ENCODE assay signal across 20 cellular contexts in genomic region chr2:58098254-58099096, GRCh38. TPM values are rescaled to one million over a fixed set of nuclear protein-coding genes. Genes with fewer than 3 reads are reported as not detected.
DNase-seq lines count a peak whose midpoint lies in the region; ATAC-seq, FAIRE-seq and TF ChIP-seq lines count a peak whose summit lies in the region.
"Had no signal": no experiment of that assay in that cellular context is flagged by ENCODE, and none has a peak within 500 bp of the region (broad histone marks: within the 10 kb centered on the region; RNA-seq: fewer than 3 reads in every experiment).

No MANE protein-coding gene starts in this region.

- H3K4me1 Mint-ChIP-seq in stimulated activated effector memory CD8-positive, alpha-beta T cell treated with anti-CD3 and anti-CD28 coated beads, Interleukin-12 subunit alpha, Interleukin-12 subunit beta, amount 100 ng/mL, for 72 hours = no peaks in the 10 kb centered on the region
- peaks cover 2 to 8% (median 3%) of the 10 kb centered on the region in 3 donors for H3K4me1 Mint-ChIP-seq in T-cell
- H3K4me1 Mint-ChIP-seq: activated CD4-positive, alpha-beta memory T cell treated with anti-CD3 and anti-CD28 coated beads, Interleukin-2, amount 10 ng/mL, durations not matched to agents 7 days and 5 days had no signal

- CTCF ChIA-PET in HepG2 (lab: Yijun Ruan, JAX; ENCODE audit: low intra/inter-chr PET ratio, low total read pairs) = no interaction called here
- CTCF ChIA-PET in T-cell (lab: Charles Lee) = no interaction called here

- H3K4me3 ChIP-seq in HepG2 (replicated peaks in 1 of 3; ENCODE audit: insufficient read depth in 1 of 3, low read depth in 2 of 3, low read length in 3 of 3) = no peak overlapping the region
- H3K4me3 ChIP-seq in right lobe of liver = no peak overlapping the region
- no peak overlapping the region for H3K4me3 ChIP-seq in RWPE2 (ENCODE audit: severe bottlenecking)
- no peak overlapping the region for H3K4me3 ChIP-seq in fibroblast of lung (replicated peaks in 1 of 4; ENCODE audit: control extremely low read depth in 1 of 4, insufficient read depth in 1 of 4, low read depth in 3 of 4, low read length in 4 of 4)

- TF ChIP-seq RAD21 in HepG2 (CRISPR knock-in tag; IDR thresholded peaks at IDR 0.05) = no peak

- no peak overlapping the region for H2AFZ ChIP-seq in HepG2 (ENCODE audit: low read length)
- no peak overlapping the region for H2AFZ ChIP-seq in fibroblast of lung (ENCODE audit: low read length)

- H3K27me3 ChIP-seq in HepG2 (ENCODE audit: control insufficient read depth in 1 of 2, insufficient read depth in 2 of 2, low read length in 2 of 2) (no peaks in the 10 kb centered on the region), right lobe of liver (no peaks in the 10 kb centered on the region), RWPE2 (ENCODE audit: insufficient read depth, poor library complexity, severe bottlenecking) (no peaks in the 10 kb centered on the region), fibroblast of lung (ENCODE audit: control insufficient read depth, insufficient read depth, low read length) (no peaks in the 10 kb centered on the region)

- H3K27ac ChIP-seq in HepG2 (ENCODE audit: extremely low read length, insufficient read depth, low read length) (no peak overlapping the region), right lobe of liver (no peak overlapping the region), RWPE2 (ENCODE audit: poor library complexity, severe bottlenecking) (peak overlapping the region; percentile 74), fibroblast of lung (ENCODE audit: insufficient read depth, low read length) (no peak overlapping the region)

- DNase-seq in HepG2 (ENCODE audit: low spot score) (no peak), right lobe of liver (no peak), RWPE2 (ENCODE audit: low spot score) (no peak), fibroblast of lung (ENCODE audit: low read depth in 2 of 2) (peak; percentile 51 to 65), NCI-H226 (no peak), T-cell (no peak)
- no peak for DNase-seq in stimulated activated effector memory CD8-positive, alpha-beta T cell treated with anti-CD3 and anti-CD28 coated beads, Interleukin-12 subunit alpha, Interleukin-12 subunit beta, amount 100 ng/mL, for 72 hours (ENCODE audit: low spot score in 2 of 2)
- DNase-seq: activated CD4-positive, alpha-beta memory T cell treated with anti-CD3 and anti-CD28 coated beads, Interleukin-2, amount 10 ng/mL, durations not matched to agents 7 days and 5 days; activated T-cell treated with anti-CD3 and anti-CD28 coated beads, Interleukin-2, amount 50 U/mL, for 48 hours; CD4-positive, alpha-beta T cell; central memory CD4-positive, alpha-beta T cell; DND-41; effector memory CD4-positive, alpha-beta T cell; left ventricle myocardium superior; NCI-H1092 treated with DMSO at 0.1 percent for 48 hours; occipital lobe; right cardiac atrium; RPMI8226; stimulated activated CD4-positive, alpha-beta T cell treated with anti-CD3 and anti-CD28 coated beads, Interleukin-1b, Interleukin-23, amount 100 ng/mL, for 48 hours had no signal

- POLR2A ChIA-PET in HepG2 (lab: Yijun Ruan, JAX) = no interaction called here
- POLR2A ChIA-PET in T-cell (lab: Charles Lee) = interaction anchor here in 1 of 2 donors (0.6 kb wide), 1 partner anchor 24 kb away, joined by 4 read pairs; no protein-coding TSS in a partner anchor

- no peaks in the 10 kb centered on the region for H3K9me3 Mint-ChIP-seq in stimulated activated effector memory CD8-positive, alpha-beta T cell treated with anti-CD3 and anti-CD28 coated beads, Interleukin-12 subunit alpha, Interleukin-12 subunit beta, amount 100 ng/mL, for 72 hours
- peaks cover 0 to 7% (median 2%) of the 10 kb centered on the region in 3 donors for H3K9me3 Mint-ChIP-seq in T-cell

- no peak for FAIRE-seq in HepG2 (lab: Jason Lieb, UNC)

- ATAC-seq in HepG2 (no peak), right lobe of liver (no peak), RWPE2 (ENCODE audit: low read depth) (peak; percentile 96), T-cell (replicated peaks in 1 of 4) (no peak), HG03108 (IDR thresholded peaks at IDR 0.05; ENCODE audit: unreplicated experiment) (no peak)
- ATAC-seq in stimulated activated effector memory CD8-positive, alpha-beta T cell treated with anti-CD3 and anti-CD28 coated beads, Interleukin-12 subunit alpha, Interleukin-12 subunit beta, amount 100 ng/mL, for 72 hours = no peak
- ATAC-seq: left ventricle myocardium superior, right cardiac atrium had no signal

- intact Hi-C loops in HepG2 (cut with micrococcal nuclease; ENCODE audit: unreplicated experiment) = no loop called here
- intact Hi-C loops in right lobe of liver (cut with DNase I) = no loop called here

- 96% methylated on average over 4 of the region's 4 CpGs for WGBS in HepG2 (ENCODE audit: low lambda C conversion rate)
- WGBS in right lobe of liver (ENCODE audit: insufficient coverage, low coverage, low lambda C conversion rate, missing lambda C conversion rate) = 87% methylated on average over 4 of the region's 4 CpGs

- no peak for TF ChIP-seq POLR2A in HepG2 (IDR thresholded peaks at IDR 0.05; ENCODE audit: insufficient read depth in 1 of 2, low read depth in 2 of 2, low read length in 2 of 2)
- TF ChIP-seq POLR2A in right lobe of liver (IDR thresholded peaks at IDR 0.05) = no peak

- H3K79me2 ChIP-seq in HepG2 (ENCODE audit: insufficient read depth, low read length) = no peaks in the 10 kb centered on the region
- H3K79me2 ChIP-seq in fibroblast of lung (ENCODE audit: control insufficient read depth, insufficient read depth, low read length) = no peaks in the 10 kb centered on the region

- no peak overlapping the region for H3K27ac Mint-ChIP-seq in stimulated activated effector memory CD8-positive, alpha-beta T cell treated with anti-CD3 and anti-CD28 coated beads, Interleukin-12 subunit alpha, Interleukin-12 subunit beta, amount 100 ng/mL, for 72 hours
- no peak overlapping the region for H3K27ac Mint-ChIP-seq in T-cell
- H3K27ac Mint-ChIP-seq: activated CD4-positive, alpha-beta memory T cell treated with anti-CD3 and anti-CD28 coated beads, Interleukin-2, amount 10 ng/mL, durations not matched to agents 7 days and 5 days; CD4-positive, alpha-beta T cell had no signal

- BruUV-seq in HepG2 (replicated peaks; lab: Mats Ljungman, UMichigan) = no TSS peak

- H3K4me2 ChIP-seq in HepG2 (ENCODE audit: low read depth, low read length) = no peak overlapping the region
- H3K4me2 ChIP-seq in fibroblast of lung (ENCODE audit: extremely low read depth, insufficient read depth, low read length) = no peak overlapping the region

- H4K20me1 ChIP-seq in HepG2 (ENCODE audit: insufficient read depth, low read length) (no peaks in the 10 kb centered on the region; the same call in 1 of the 2 replicates), fibroblast of lung (ENCODE audit: control insufficient read depth, extremely low read depth, insufficient read depth, low read length) (no peaks in the 10 kb centered on the region)

- H3K9me3 ChIP-seq in HepG2 (ENCODE audit: low read length) (peaks cover 11% of the 10 kb centered on the region; the same call in 1 of the 2 replicates), right lobe of liver (no peaks in the 10 kb centered on the region), RWPE2 (ENCODE audit: severe bottlenecking) (no peaks in the 10 kb centered on the region), fibroblast of lung (ENCODE audit: control insufficient read depth, insufficient read depth, low read depth, low read length) (no peaks in the 10 kb centered on the region)

- TF ChIP-seq CTCF in HepG2 (CRISPR knock-in tag; IDR thresholded peaks at IDR 0.05) = no peak
- no peak for TF ChIP-seq CTCF in right lobe of liver (IDR thresholded peaks at IDR 0.05)
- no peak for TF ChIP-seq CTCF in RWPE2 (IDR thresholded peaks at IDR 0.05; ENCODE audit: poor library complexity, severe bottlenecking)
- TF ChIP-seq CTCF in fibroblast of lung (conservative IDR thresholded peaks at IDR 0.05 in 1 of 2, IDR thresholded peaks at IDR 0.05 in 1 of 2; ENCODE audit: low read depth in 1 of 2, low read length in 2 of 2) = no peak

- H3K27me3 Mint-ChIP-seq in T-cell = no peaks in the 10 kb centered on the region
- H3K27me3 Mint-ChIP-seq: activated CD4-positive, alpha-beta memory T cell treated with anti-CD3 and anti-CD28 coated beads, Interleukin-2, amount 10 ng/mL, durations not matched to agents 7 days and 5 days; CD4-positive, alpha-beta T cell had no signal

- no peaks in the 10 kb centered on the region for H3K36me3 ChIP-seq in HepG2 (replicated peaks in 1 of 2; ENCODE audit: control insufficient read depth in 1 of 2, insufficient read depth in 2 of 2, low read length in 2 of 2)
- H3K36me3 ChIP-seq in right lobe of liver = peaks cover 0 to 3% (median 0%) of the 10 kb centered on the region in 4 donors
- H3K36me3 ChIP-seq in RWPE2 (ENCODE audit: low read depth) = peaks cover 9% of the 10 kb centered on the region
- H3K36me3 ChIP-seq in fibroblast of lung (ENCODE audit: control insufficient read depth, insufficient read depth, low read length) = no peaks in the 10 kb centered on the region

- H3K4me3 Mint-ChIP-seq in stimulated activated effector memory CD8-positive, alpha-beta T cell treated with anti-CD3 and anti-CD28 coated beads, Interleukin-12 subunit alpha, Interleukin-12 subunit beta, amount 100 ng/mL, for 72 hours = no peak overlapping the region
- no peak overlapping the region for H3K4me3 Mint-ChIP-seq in T-cell
- H3K4me3 Mint-ChIP-seq: activated CD4-positive, alpha-beta memory T cell treated with anti-CD3 and anti-CD28 coated beads, Interleukin-2, amount 10 ng/mL, durations not matched to agents 7 days and 5 days; CD4-positive, alpha-beta T cell had no signal

- TF ChIP-seq EP300 in HepG2 (IDR thresholded peaks at IDR 0.05; ENCODE audit: low read depth in 2 of 2, low read length in 2 of 2) (no peak), HepG2 (CRISPR knock-in tag; IDR thresholded peaks at IDR 0.05; ENCODE audit: borderline replicate concordance) (no peak)

- H3K36me3 Mint-ChIP-seq in stimulated activated effector memory CD8-positive, alpha-beta T cell treated with anti-CD3 and anti-CD28 coated beads, Interleukin-12 subunit alpha, Interleukin-12 subunit beta, amount 100 ng/mL, for 72 hours = no peaks in the 10 kb centered on the region
- H3K36me3 Mint-ChIP-seq in T-cell = peaks cover 46% of the 10 kb centered on the region

- no peaks in the 10 kb centered on the region for H3K4me1 ChIP-seq in HepG2 (ENCODE audit: insufficient read depth, low read length)
- no peaks in the 10 kb centered on the region for H3K4me1 ChIP-seq in right lobe of liver
- H3K4me1 ChIP-seq in RWPE2 (ENCODE audit: insufficient read depth, poor library complexity, severe bottlenecking) = peaks cover 41% of the 10 kb centered on the region
- H3K4me1 ChIP-seq in fibroblast of lung (ENCODE audit: control insufficient read depth, extremely low read depth, insufficient read depth, low read length) = no peaks in the 10 kb centered on the region

- in situ Hi-C loops in HepG2 (cut with HindIII; ENCODE audit: extremely low pct_ligation_motif_present, low pct_unique_long_range_greater_than_20kb) = no loop called here

- no peak overlapping the region for H3K9ac ChIP-seq in HepG2 (ENCODE audit: insufficient read depth, low read depth, low read length)
- H3K9ac ChIP-seq in fibroblast of lung (ENCODE audit: insufficient read depth, low read length) = no peak overlapping the region

RNA-seq across cellular contexts. Expression of gene VRK2, which starts 51.9 kb away (rescaled TPM):
- total RNA-seq in HepG2 (2016; rRNA removed; fragmentation: Illumina TruSeq; extraction: Trizol) = 29.1 and 41.1 TPM in 2 replicates
- total RNA-seq in HepG2 (2016; cell fraction: cytosol; rRNA removed; fragmentation: Illumina TruSeq; extraction: Trizol; ENCODE audit: low read depth) = 13.1 and 15.0 TPM in 2 replicates
- total RNA-seq in HepG2 (2016; cell fraction: insoluble cytoplasmic fraction; rRNA removed; fragmentation: Illumina TruSeq; extraction: Trizol) = 27.4 and 42.5 TPM in 2 replicates
- total RNA-seq in HepG2 (2016; cell fraction: membrane; rRNA removed; fragmentation: Illumina TruSeq; extraction: Trizol) = 17.7 and 19.7 TPM in 2 replicates
- total RNA-seq in HepG2 (2016; cell fraction: nucleus; rRNA removed; fragmentation: Illumina TruSeq; extraction: Trizol) = 20.0 and 23.2 TPM in 2 replicates
- 9.3 and 13.3 TPM in 2 replicates for polyA plus RNA-seq in HepG2 (2011; rRNA removed)
- polyA plus RNA-seq in HepG2 (2011; cell fraction: cytosol; rRNA removed) = 6.5 and 7.7 TPM in 2 replicates
- 7.7 and 9.2 TPM in 2 replicates for polyA plus RNA-seq in HepG2 (2011; cell fraction: nucleus; rRNA removed)
- 15.3 and 17.4 TPM in 2 replicates for polyA plus RNA-seq in HepG2 (2012)
- polyA plus RNA-seq in HepG2 (2016; cell fraction: cytosol; fragmentation: Illumina TruSeq; extraction: Trizol; ENCODE audit: low read depth) = 4.8 and 5.4 TPM in 2 replicates
- polyA plus RNA-seq in HepG2 (2016; cell fraction: insoluble cytoplasmic fraction; fragmentation: Illumina TruSeq; extraction: Trizol; ENCODE audit: low read depth) = 37.9 and 42.5 TPM in 2 replicates
- polyA plus RNA-seq in HepG2 (2016; cell fraction: membrane; fragmentation: Illumina TruSeq; extraction: Trizol; ENCODE audit: low read depth) = 10.1 and 10.3 TPM in 2 replicates
- polyA plus RNA-seq in HepG2 (2016; cell fraction: nucleus; fragmentation: Illumina TruSeq; extraction: Trizol; ENCODE audit: insufficient read depth, low read depth) = 20.3 and 22.6 TPM in 2 replicates
- polyA minus RNA-seq in HepG2 (2011; rRNA and poly(A)+ RNA removed; ENCODE audit: low replicate concordance) = 4.8 and 9.4 TPM in 2 replicates
- polyA minus RNA-seq in HepG2 (2011; cell fraction: cytosol; rRNA and poly(A)+ RNA removed) = 11.0 and 11.4 TPM in 2 replicates
- polyA minus RNA-seq in HepG2 (2011; cell fraction: nucleus; rRNA and poly(A)+ RNA removed) = 26.7 and 30.0 TPM in 2 replicates
- total RNA-seq in right lobe of liver = 10 to 100 TPM in 3 of 6 experiments, 1 to 10 TPM in 3; 7.7 to 13.0 (median 10.2) TPM
- total RNA-seq in fibroblast of lung = 15.2 and 24.3 TPM in 2 replicates
- 23.8 and 28.0 TPM in 2 replicates for polyA plus RNA-seq in fibroblast of lung
- polyA plus RNA-seq in fibroblast of lung (2012) = 18.1 and 18.8 TPM in 2 replicates
- 5.7 and 6.0 TPM in 2 replicates for polyA minus RNA-seq in fibroblast of lung (ENCODE audit: low replicate concordance)
- 10 to 100 TPM; 13.9 to 18.8 (median 15.7) TPM for total RNA-seq in T-cell

Comparison
In these comparisons a context has a peak if more than half of its experiments do, and no peak if none do; other contexts are left out.
1. DNase-seq: peak in fibroblast of lung (2 of 2); none in HepG2 (single experiment), right lobe of liver (0 of 3), RWPE2 (single experiment), NCI-H226 (single experiment), stimulated activated effector memory CD8-positive, alpha-beta T cell treated with anti-CD3 and anti-CD28 coated beads, Interleukin-12 subunit alpha, Interleukin-12 subunit beta, amount 100 ng/mL, for 72 hours (0 of 2) and T-cell (0 of 34).